Comparison of ENCODE assay signal across 2 cellular contexts in the genomic region with DNA sequence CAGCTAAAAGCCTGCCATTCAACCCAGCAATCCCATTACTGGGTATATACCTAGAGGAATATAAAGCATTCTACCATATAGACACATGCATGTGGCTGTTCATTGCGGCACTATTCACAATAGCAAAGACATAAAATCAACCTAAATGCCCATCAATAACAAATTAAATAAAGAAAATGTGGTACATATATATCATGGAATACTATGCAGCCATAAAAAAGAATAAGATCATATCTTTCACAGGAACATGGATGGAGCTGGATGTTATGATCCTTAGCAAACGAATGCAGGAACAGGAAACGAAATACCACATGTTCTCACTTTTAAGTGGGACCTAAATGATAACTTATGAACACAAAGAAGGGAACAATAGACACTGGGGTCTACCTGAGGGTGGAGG.
TF ChIP-seq lines count a peak whose summit lies in the region.

No MANE protein-coding gene starts in this region.

TF ChIP-seq in HEK293, 187 proteins besides CTCF, POLR2A, EP300 and RAD21:
- TF ChIP-seq, protein P1, sequence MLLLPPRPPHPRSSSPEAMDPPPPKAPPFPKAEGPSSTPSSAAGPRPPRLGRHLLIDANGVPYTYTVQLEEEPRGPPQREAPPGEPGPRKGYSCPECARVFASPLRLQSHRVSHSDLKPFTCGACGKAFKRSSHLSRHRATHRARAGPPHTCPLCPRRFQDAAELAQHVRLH (tag by site-specific recombination; IDR thresholded peaks at IDR 0.05), result peak; percentile 64; the same call in 1 of the 2 replicates

TF ChIP-seq in K562, 482 proteins besides CTCF, POLR2A, EP300 and RAD21:
- TF ChIP-seq ZNF146 (CRISPR knock-in tag; IDR thresholded peaks at IDR 0.05; ENCODE audit: unreplicated experiment), result peak; percentile 24
